Comparison of ENCODE assay signal across 8 cellular contexts in genomic region chrX:153609917-153610833, GRCh38.
DNase-seq lines count a peak whose midpoint lies in the region; ATAC-seq and TF ChIP-seq lines count a peak whose summit lies in the region.

No MANE protein-coding gene starts in this region.

- peak; percentile 45 for ATAC-seq in HG03442 (IDR thresholded peaks at IDR 0.05; ENCODE audit: unreplicated experiment)
- peak; percentile 90 to 93 for ATAC-seq in stimulated activated naive B cell treated with anti-CD40 and anti-IgM and Interleukin-4, amounts not matched to agents 10 μg/mL and 1 μg/mL and 100 μg/mL, for 72 hours (replicated peaks)
- no peak for ATAC-seq in HG03108 (IDR thresholded peaks at IDR 0.05; ENCODE audit: unreplicated experiment)

- H3K4me1 Mint-ChIP-seq in nephron progenitor cell, result no peaks in the 10 kb centered on the region
- H3K4me1 Mint-ChIP-seq in stimulated activated naive B cell treated with anti-CD40 and anti-IgM and Interleukin-4, amounts not matched to agents 10 μg/mL and 1 μg/mL and 100 μg/mL, for 72 hours, result peaks cover 11 to 26% of the 10 kb centered on the region in 2 donors

- H3K9me3 Mint-ChIP-seq in nephron progenitor cell, result peaks cover 61% of the 10 kb centered on the region
- no peaks in the 10 kb centered on the region for H3K9me3 Mint-ChIP-seq in stimulated activated naive B cell treated with anti-CD40 and anti-IgM and Interleukin-4, amounts not matched to agents 10 μg/mL and 1 μg/mL and 100 μg/mL, for 72 hours

- peak overlapping the region; percentile 15 for H3K4me3 ChIP-seq in fibroblast of mammary gland (ENCODE audit: control insufficient read depth, low read depth, low read length)

- H3K27me3 Mint-ChIP-seq in nephron progenitor cell (ENCODE audit: low read depth, poor library complexity), result peaks cover 78% of the 10 kb centered on the region
- H3K27me3 Mint-ChIP-seq in stimulated activated naive B cell treated with anti-CD40 and anti-IgM and Interleukin-4, amounts not matched to agents 10 μg/mL and 1 μg/mL and 100 μg/mL, for 72 hours, result no peaks in the 10 kb centered on the region

- TF ChIP-seq CTCF in fibroblast of mammary gland (conservative IDR thresholded peaks at IDR 0.05; ENCODE audit: control insufficient read depth, insufficient read depth, low read depth, low read length), result peak; percentile 55
- TF ChIP-seq CTCF in nephron progenitor cell (IDR thresholded peaks at IDR 0.05), result peak; percentile 67

- DNase-seq in GM03348 (ENCODE audit: low spot score), result peak; percentile 75
- peak; percentile 61 for DNase-seq in OCI-M1 (lab: John Stamatoyannopoulos, UW)
- DNase-seq in activated T-helper 1 cell treated with anti-CD3 and anti-CD28 coated beads, Interleukin-2, amount 50 U/mL, for 16 hours (ENCODE audit: low read depth in 1 of 2, low spot score in 1 of 2), result peak; percentile 51 to 65
- DNase-seq in fibroblast of mammary gland (ENCODE audit: low read depth), result peak; percentile 59
- DNase-seq in nephron progenitor cell, result peak; percentile 86
- peak; percentile 57 for DNase-seq in stimulated activated naive B cell treated with anti-CD40 and anti-IgM and Interleukin-4, amounts not matched to agents 10 μg/mL and 1 μg/mL and 100 μg/mL, for 72 hours

- peak overlapping the region; percentile 68 for H3K4me3 Mint-ChIP-seq in nephron progenitor cell
- H3K4me3 Mint-ChIP-seq in stimulated activated naive B cell treated with anti-CD40 and anti-IgM and Interleukin-4, amounts not matched to agents 10 μg/mL and 1 μg/mL and 100 μg/mL, for 72 hours, result peak overlapping the region; percentile 81 to 88

- no peaks in the 10 kb centered on the region for H3K36me3 Mint-ChIP-seq in nephron progenitor cell (ENCODE audit: low read depth)
- no peaks in the 10 kb centered on the region for H3K36me3 Mint-ChIP-seq in stimulated activated naive B cell treated with anti-CD40 and anti-IgM and Interleukin-4, amounts not matched to agents 10 μg/mL and 1 μg/mL and 100 μg/mL, for 72 hours

- no peak overlapping the region for H3K27ac Mint-ChIP-seq in nephron progenitor cell
- peak overlapping the region; percentile 89 for H3K27ac Mint-ChIP-seq in stimulated activated naive B cell treated with anti-CD40 and anti-IgM and Interleukin-4, amounts not matched to agents 10 μg/mL and 1 μg/mL and 100 μg/mL, for 72 hours
